17 cellular contexts compared by ENCODE assay signal in the genomic region with DNA sequence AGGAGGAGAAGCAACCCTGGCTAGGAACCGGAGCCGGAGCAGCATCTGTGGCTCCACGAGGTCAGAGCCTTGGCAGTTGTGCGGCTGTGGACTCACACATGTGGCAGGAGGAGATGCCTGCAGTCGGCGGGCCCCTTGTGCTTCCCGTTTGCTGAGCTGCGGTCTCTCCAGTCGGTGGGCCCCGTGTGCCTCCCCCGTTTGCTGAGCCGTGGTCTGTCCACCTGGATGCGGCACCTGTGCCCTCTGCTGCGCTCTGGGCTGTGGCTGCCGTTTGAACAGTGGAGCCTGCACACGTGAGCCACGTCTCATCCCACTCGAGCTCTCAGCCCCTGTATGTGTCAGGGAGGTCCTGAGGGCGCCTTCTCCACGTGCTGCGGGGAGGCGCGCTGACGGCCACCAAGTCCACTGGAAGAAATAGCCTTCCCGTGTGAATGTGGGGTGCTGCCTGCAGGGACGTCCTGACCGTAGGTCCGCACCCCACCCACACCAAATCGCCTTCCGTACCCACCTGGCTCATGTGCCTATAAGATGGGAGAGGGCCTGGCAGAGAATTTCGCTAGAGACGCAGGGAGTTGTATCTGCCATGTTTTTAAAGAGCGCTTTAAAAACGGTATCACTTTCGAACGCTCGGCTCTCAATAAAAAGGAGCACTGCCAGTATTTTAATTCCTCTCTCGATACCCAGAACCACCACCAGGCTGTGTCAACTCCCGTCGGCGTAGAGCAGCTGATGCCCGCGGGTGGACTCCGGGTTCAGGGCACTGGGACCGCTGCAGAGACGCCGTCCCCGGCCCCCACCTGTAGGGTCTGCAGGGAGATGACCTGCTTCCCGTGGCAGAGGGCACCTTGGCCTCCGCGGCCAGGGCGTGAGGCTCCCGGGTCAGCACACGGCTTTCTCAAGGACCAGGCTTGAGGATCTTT.
DNase-seq lines count a peak whose midpoint lies in the region; FAIRE-seq and TF ChIP-seq lines count a peak whose summit lies in the region.
"Had no signal": no experiment of that assay in that cellular context is flagged by ENCODE, and none has a peak within 500 bp of the region (broad histone marks: within the 10 kb centered on the region; RNA-seq: fewer than 3 reads in every experiment).

No MANE protein-coding gene starts in this region.

- H3K4me1 ChIP-seq in breast epithelium (no peaks in the 10 kb centered on the region), mammary epithelial cell (ENCODE audit: insufficient read depth, low read length) (no peaks in the 10 kb centered on the region), suprapubic skin (peaks cover 10% of the 10 kb centered on the region), OCI-LY7 (ENCODE audit: insufficient read depth, low read length, poor library complexity, severe bottlenecking) (peaks cover 43% of the 10 kb centered on the region)

- H3K79me2 ChIP-seq in mammary epithelial cell (ENCODE audit: insufficient read depth, low read length) = no peaks in the 10 kb centered on the region
- no peaks in the 10 kb centered on the region for H3K79me2 ChIP-seq in OCI-LY7 (ENCODE audit: insufficient read depth, low read depth, low read length)

- TF ChIP-seq EP300 in suprapubic skin (IDR thresholded peaks at IDR 0.05) = no peak

- TF ChIP-seq CTCF in breast epithelium (IDR thresholded peaks at IDR 0.05) = no peak
- no peak for TF ChIP-seq CTCF in mammary epithelial cell (conservative IDR thresholded peaks at IDR 0.05 in 1 of 2, IDR thresholded peaks at IDR 0.05 in 1 of 2; ENCODE audit: extremely low read depth in 1 of 2, insufficient read depth in 1 of 2, low read depth in 1 of 2, low read length in 2 of 2)
- TF ChIP-seq CTCF in WERI-Rb-1 (IDR thresholded peaks at IDR 0.05; ENCODE audit: low read depth, low read length) = no peak
- no peak for TF ChIP-seq CTCF in suprapubic skin (IDR thresholded peaks at IDR 0.05)
- TF ChIP-seq CTCF in OCI-LY7 (conservative IDR thresholded peaks at IDR 0.05; ENCODE audit: low read length) = no peak

- WGBS in mammary epithelial cell (ENCODE audit: low coverage, missing lambda C conversion rate) = 90% methylated on average over 34 of the region's 54 CpGs
- WGBS in suprapubic skin = 95% methylated on average over 26 of the region's 54 CpGs

- dilution Hi-C loops in mammary epithelial cell (cut with HindIII; ENCODE audit: low sequenced_read_pairs) = no loop called here

- TF ChIP-seq POLR2A in breast epithelium (IDR thresholded peaks at IDR 0.05) (no peak), suprapubic skin (IDR thresholded peaks at IDR 0.05) (no peak)

- H4K20me1 ChIP-seq in mammary epithelial cell (ENCODE audit: insufficient read depth, low read length) = no peaks in the 10 kb centered on the region
- no peaks in the 10 kb centered on the region for H4K20me1 ChIP-seq in OCI-LY7 (ENCODE audit: insufficient read depth, low read length)

- no peaks in the 10 kb centered on the region for H3K36me3 ChIP-seq in breast epithelium
- no peaks in the 10 kb centered on the region for H3K36me3 ChIP-seq in mammary epithelial cell (ENCODE audit: insufficient read depth, low read length)
- peaks cover 34% of the 10 kb centered on the region for H3K36me3 ChIP-seq in WERI-Rb-1
- H3K36me3 ChIP-seq in suprapubic skin = peaks cover 7% of the 10 kb centered on the region
- peaks cover 16% of the 10 kb centered on the region for H3K36me3 ChIP-seq in OCI-LY7 (ENCODE audit: insufficient read depth, low read length)
- H3K36me3 ChIP-seq: SJSA1 had no signal

- no peak for FAIRE-seq in HTR-8/SVneo (lab: Jason Lieb, UNC)
- FAIRE-seq: colon, urothelium cell line had no signal

- H2AFZ ChIP-seq in mammary epithelial cell (ENCODE audit: low read depth, low read length) (no peak overlapping the region), OCI-LY7 (ENCODE audit: low read length) (no peak overlapping the region)

- H3K4me3 ChIP-seq in breast epithelium (no peak overlapping the region), mammary epithelial cell (replicated peaks in 1 of 3; ENCODE audit: insufficient read depth in 1 of 3, low read depth in 2 of 3, low read length in 3 of 3) (no peak overlapping the region), WERI-Rb-1 (ENCODE audit: low read depth, low read length) (no peak overlapping the region), suprapubic skin (no peak overlapping the region), OCI-LY7 (ENCODE audit: low read depth, low read length, poor library complexity, severe bottlenecking) (no peak overlapping the region)
- H3K4me3 ChIP-seq: esophagus muscularis mucosa, SJSA1 had no signal

- BruUV-seq in mammary epithelial cell (replicated peaks; lab: Mats Ljungman, UMichigan) = no TSS peak
- BruUV-seq in OCI-LY7 (replicated peaks; lab: Mats Ljungman, UMichigan) = no TSS peak

- POLR2A ChIA-PET in OCI-LY7 (lab: Charles Lee) = no interaction called here

- CTCF ChIA-PET in mammary epithelial cell (lab: Charles Lee; ENCODE audit: low non-redundant PET) = no interaction called here
- CTCF ChIA-PET in OCI-LY7 (lab: Charles Lee; ENCODE audit: unreplicated experiment) = no interaction called here

- H3K27ac ChIP-seq in breast epithelium = no peak overlapping the region
- H3K27ac ChIP-seq in mammary epithelial cell (ENCODE audit: insufficient read depth, low read depth, low read length) = no peak overlapping the region
- H3K27ac ChIP-seq in WERI-Rb-1 = no peak overlapping the region
- no peak overlapping the region for H3K27ac ChIP-seq in suprapubic skin
- no peak overlapping the region for H3K27ac ChIP-seq in OCI-LY7 (ENCODE audit: low read depth, low read length, poor library complexity, severe bottlenecking)
- H3K27ac ChIP-seq: esophagus muscularis mucosa, SJSA1 had no signal

- intact Hi-C loops in breast epithelium (cut with DNase I; ENCODE audit: low total_unique reads) (no loop called here), mammary epithelial cell (cut with micrococcal nuclease) (no loop called here), OCI-LY7 (cut with micrococcal nuclease; ENCODE audit: unreplicated experiment) (no loop called here)

- H3K9me3 ChIP-seq in breast epithelium = no peaks in the 10 kb centered on the region
- peaks cover 22% of the 10 kb centered on the region for H3K9me3 ChIP-seq in mammary epithelial cell (replicated peaks; ENCODE audit: insufficient read depth, low read length)
- H3K9me3 ChIP-seq in WERI-Rb-1 (ENCODE audit: severe bottlenecking) = no peaks in the 10 kb centered on the region
- H3K9me3 ChIP-seq in suprapubic skin = no peaks in the 10 kb centered on the region
- no peaks in the 10 kb centered on the region for H3K9me3 ChIP-seq in OCI-LY7 (ENCODE audit: low read length)
- H3K9me3 ChIP-seq: esophagus muscularis mucosa, SJSA1 had no signal

- H3K27me3 ChIP-seq in breast epithelium (no peaks in the 10 kb centered on the region), mammary epithelial cell (ENCODE audit: insufficient read depth, low read length) (no peaks in the 10 kb centered on the region), WERI-Rb-1 (ENCODE audit: insufficient read depth, low read depth, severe bottlenecking) (no peaks in the 10 kb centered on the region), suprapubic skin (no peaks in the 10 kb centered on the region)
- H3K27me3 ChIP-seq: esophagus muscularis mucosa, SJSA1 had no signal

- in situ Hi-C loops in mammary epithelial cell (cut with MboI; ENCODE audit: low sequenced_read_pairs in 2 of 2) = no loop called here

- DNase-seq in breast epithelium (ENCODE audit: low spot score in 2 of 2) (peak; percentile 16 to 39), mammary epithelial cell (no peak), WERI-Rb-1 (peak; percentile 5), islet precursor cell (peak; percentile 49), suprapubic skin (ENCODE audit: low spot score in 2 of 2) (peak; percentile 49 to 76), OCI-LY7 (ENCODE audit: low spot score) (no peak), UCSD-AML1 (lab: John Stamatoyannopoulos, UW; ENCODE audit: unreplicated experiment) (no peak), HTR-8/SVneo (ENCODE audit: insufficient read length, low spot score) (no peak)
- DNase-seq: amygdala, GDM1, HFFc6, KG1, NCI-H1436 had no signal

- H3K4me2 ChIP-seq in mammary epithelial cell (ENCODE audit: insufficient read depth, low read depth, low read length) = no peak overlapping the region
- H3K4me2 ChIP-seq in OCI-LY7 (ENCODE audit: low read length) = no peak overlapping the region

- H3K9ac ChIP-seq in mammary epithelial cell (ENCODE audit: insufficient read depth, low read length) = no peak overlapping the region

- no peaks in the 10 kb centered on the region for H3K9me2 ChIP-seq in OCI-LY7 (ENCODE audit: insufficient read depth, low read length)

Comparison
In these comparisons a context has a peak if more than half of its experiments do, and no peak if none do; other contexts are left out.
1. DNase-seq: peak in breast epithelium (2 of 2), WERI-Rb-1 (single experiment), islet precursor cell (single experiment) and suprapubic skin (2 of 2); none in mammary epithelial cell (single experiment), OCI-LY7 (single experiment), UCSD-AML1 (single experiment) and HTR-8/SVneo (single experiment).